In genomic region chr12:124916370-124917134, GRCh38 we compare ENCODE assay signal across 8 cellular contexts. TPM values are rescaled to one million over a fixed set of nuclear protein-coding genes. Genes with fewer than 3 reads are reported as not detected.
DNase-seq lines count a peak whose midpoint lies in the region; ATAC-seq, FAIRE-seq and TF ChIP-seq lines count a peak whose summit lies in the region.

No MANE protein-coding gene starts in this region.

- peaks cover 31% of the 10 kb centered on the region for H3K4me1 ChIP-seq in GM12878 (ENCODE audit: control insufficient read depth, insufficient read depth, low read length)

- TF ChIP-seq RAD21 in GM12878 (IDR thresholded peaks at IDR 0.05; ENCODE audit: insufficient read depth, low read depth, low read length): no peak

- 3% methylated on average over 5 of the region's 5 CpGs for WGBS in GM12878 (ENCODE audit: insufficient coverage, insufficient replicate concordance, low lambda C conversion rate, missing lambda C conversion rate)

- DNase-seq in CD14-positive monocyte (ENCODE audit: low spot score) (peak; percentile 84), MG63 (peak; percentile 87), GM12878 (ENCODE audit: low read depth, low spot score) (no peak), inferior parietal cortex (ENCODE audit: extremely low spot score) (peak; percentile 87), cerebellar nuclear complex (lab: John Stamatoyannopoulos, UW) (no peak)
- DNase-seq in stimulated activated CD4-positive, alpha-beta T cell treated with anti-CD3 and anti-CD28 coated beads, Interleukin-2, amount 100 ng/mL, for 24 hours: peak; percentile 51 to 62

- in situ Hi-C loops in GM12878 (cut with MboI): loop anchor here (25.0 kb wide), 1 partner anchor 1479 kb away; the partner anchor contains the start of gene RILPL2

- peak overlapping the region; percentile 89 for H3K4me2 ChIP-seq in GM12878 (ENCODE audit: control insufficient read depth, insufficient read depth)

- H3K4me3 Mint-ChIP-seq in CD14-positive monocyte: peak overlapping the region; percentile 83 to 100

- peak overlapping the region; percentile 100 for H3K4me3 ChIP-seq in MG63
- H3K4me3 ChIP-seq in GM12878: peak overlapping the region; percentile 97

- peak overlapping the region; percentile 100 for H3K27ac Mint-ChIP-seq in CD14-positive monocyte

- no peak overlapping the region for H2AFZ ChIP-seq in GM12878 (ENCODE audit: control insufficient read depth, low read depth, low read length)

- POLR2A ChIA-PET in GM12878 (lab: Charles Lee): interaction anchor here (0.7 to 16.4 kb wide), 9 partner anchors 11 to 142 kb away, joined by 3 to 346 read pairs (median 32); partner anchors contain the start of gene BRI3BP

- RAD21 ChIA-PET in GM12878 (lab: Charles Lee; ENCODE audit: unreplicated experiment): interaction anchor here (1.1 to 12.1 kb wide), 7 partner anchors 11 to 459 kb away, joined by 4 to 246 read pairs (median 35); no protein-coding TSS in a partner anchor

- 0 out of 2 replicates have a peak, but pooled peaks cover 1% of the 10 kb centered on the region for H3K9me3 ChIP-seq in MG63
- no peaks in the 10 kb centered on the region; the same call in 2 of the 3 replicates for H3K9me3 ChIP-seq in GM12878 (replicated peaks; ENCODE audit: control insufficient read depth, insufficient read depth, low read length)

- peaks cover 0 to 10% (median 4%) of the 10 kb centered on the region in 7 donors for H3K9me3 Mint-ChIP-seq in CD14-positive monocyte

- H3K27me3 Mint-ChIP-seq in CD14-positive monocyte (ENCODE audit: low read depth in 3 of 3): peaks cover 0 to 6% (median 6%) of the 10 kb centered on the region in 3 donors

- H3K36me3 ChIP-seq in MG63 (peaks cover 14% of the 10 kb centered on the region), GM12878 (ENCODE audit: control insufficient read depth in 2 of 2, insufficient read depth in 2 of 2, low read length in 1 of 2) (peaks cover 5 to 6% of the 10 kb centered on the region in 2 experiments)

- CTCF ChIA-PET in GM12878 (lab: Yijun Ruan, JAX): interaction anchor here (1.5 to 21.3 kb wide), 4 partner anchors 11 to 23 kb away, joined by 6 to 523 read pairs (median 84); no protein-coding TSS in a partner anchor

- peaks cover 45% of the 10 kb centered on the region for H3K79me2 ChIP-seq in GM12878 (ENCODE audit: control insufficient read depth, insufficient read depth, low read length)

- BruUV-seq in GM12878 (replicated peaks; lab: Mats Ljungman, UMichigan): no TSS peak

- peak overlapping the region; percentile 100 for H3K27ac ChIP-seq in GM12878 (ENCODE audit: control insufficient read depth, insufficient read depth)

- FAIRE-seq in GM12878 (lab: Jason Lieb, UNC): no peak

- H3K27me3 ChIP-seq in MG63 (no peaks in the 10 kb centered on the region), GM12878 (replicated peaks in 1 of 2; ENCODE audit: control insufficient read depth in 2 of 2, insufficient read depth in 2 of 2, low read length in 1 of 2) (no peaks in the 10 kb centered on the region)

- peaks cover 74% of the 10 kb centered on the region for H3K4me1 Mint-ChIP-seq in CD14-positive monocyte

- TF ChIP-seq EP300 in GM12878 (IDR thresholded peaks at IDR 0.05; ENCODE audit: borderline replicate concordance in 1 of 2, control insufficient read depth in 1 of 2, low read depth in 2 of 2, low read length in 2 of 2): no peak; a peak in 1 of 4 replicates

- SMC1A ChIA-PET in GM12878 (lab: Charles Lee; ENCODE audit: uncharacterized antibody, unreplicated experiment): interaction anchor here (0.9 to 12.3 kb wide), 9 partner anchors 9 to 142 kb away, joined by 3 to 294 read pairs (median 16); partner anchors contain the start of gene BRI3BP

- peaks cover 6% of the 10 kb centered on the region; the same call in 1 of the 2 replicates for H4K20me1 ChIP-seq in GM12878 (ENCODE audit: control insufficient read depth, insufficient read depth)

- H3K36me3 Mint-ChIP-seq in CD14-positive monocyte: peaks cover 26 to 31% of the 10 kb centered on the region in 2 donors

- H3K9ac ChIP-seq in GM12878 (ENCODE audit: control insufficient read depth, insufficient read depth, low read length): peak overlapping the region; percentile 99

- TF ChIP-seq POLR2A in GM12878 (IDR thresholded peaks at IDR 0.05; ENCODE audit: low read depth, low read length): 0 out of 2 replicates have a peak, but pooled peaks have one; percentile 20

- ATAC-seq in GM12878: no peak
- no peak for ATAC-seq in GM19452 (IDR thresholded peaks at IDR 0.05; ENCODE audit: unreplicated experiment)
- no peak for ATAC-seq in GM21515 (IDR thresholded peaks at IDR 0.05; ENCODE audit: unreplicated experiment)

- intact Hi-C loops in CD14-positive monocyte (cut with micrococcal nuclease) (no loop called here), GM12878 (cut with micrococcal nuclease; ENCODE audit: unreplicated experiment) (loop anchor here (1.0 to 10.0 kb wide), 4 partner anchors 23 to 792 kb away; partner anchors contain the start of genes BRI3BP and NCOR2)

- TF ChIP-seq CTCF in CD14-positive monocyte (IDR thresholded peaks at IDR 0.05) (no peak), GM12878 (IDR thresholded peaks at IDR 0.05 in 2 of 3, conservative IDR thresholded peaks at IDR 0.05 in 1 of 3; ENCODE audit: control insufficient read depth in 2 of 3, extremely low read depth in 1 of 3, insufficient read depth in 1 of 3, low read depth in 3 of 3, low read length in 3 of 3) (no peak)

TF ChIP-seq in GM12878, 131 proteins besides CTCF, POLR2A, EP300 and RAD21 (continues in another document):
- TF ChIP-seq, protein P1, sequence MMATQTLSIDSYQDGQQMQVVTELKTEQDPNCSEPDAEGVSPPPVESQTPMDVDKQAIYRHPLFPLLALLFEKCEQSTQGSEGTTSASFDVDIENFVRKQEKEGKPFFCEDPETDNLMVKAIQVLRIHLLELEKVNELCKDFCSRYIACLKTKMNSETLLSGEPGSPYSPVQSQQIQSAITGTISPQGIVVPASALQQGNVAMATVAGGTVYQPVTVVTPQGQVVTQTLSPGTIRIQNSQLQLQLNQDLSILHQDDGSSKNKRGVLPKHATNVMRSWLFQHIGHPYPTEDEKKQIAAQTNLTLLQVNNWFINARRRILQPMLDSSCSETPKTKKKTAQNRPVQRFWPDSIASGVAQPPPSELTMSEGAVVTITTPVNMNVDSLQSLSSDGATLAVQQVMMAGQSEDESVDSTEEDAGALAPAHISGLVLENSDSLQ (IDR thresholded peaks at IDR 0.05): no peak
- TF ChIP-seq POLR2AphosphoS5 (IDR thresholded peaks at IDR 0.05; ENCODE audit: low read length): peak; percentile 69

RNA-seq across cellular contexts. Expression of gene UBC, which starts 2.1 kb away (rescaled TPM):
- polyA plus RNA-seq in CD14-positive monocyte (1,000 to 10,000 TPM in 1 of 2 donors, 100 to 1,000 TPM in 1; 969 to 1,385 TPM), GM12878 (2011; rRNA removed) (1,270 and 1,666 TPM in 2 replicates), GM12878 (2014; fragmentation: Illumina TruSeq; extraction: Trizol) (973 and 1,123 TPM in 2 replicates), GM12878 (2014; fragmentation: Nextera tagmentation; extraction: Ambion mirVana) (1,000 to 10,000 TPM in 1 of 2 experiments, 100 to 1,000 TPM in 1; 785 to 1,214 TPM), GM12878 (2014; rRNA removed) (610 and 653 TPM in 2 replicates), GM12878 (2016; fragmentation: Nextera tagmentation; extraction: Ambion mirVana) (100 to 1,000 TPM; 866 to 909 TPM)
- total RNA-seq in MG63 (2014; rRNA removed; shearing (Covaris generic); ENCODE audit: low replicate concordance): 1,042 and 1,166 TPM in 2 replicates
- 329 and 366 TPM in 2 replicates for total RNA-seq in GM12878 (2013; cell fraction: nucleolus; rRNA removed)
- total RNA-seq in GM12878 (2014; rRNA removed) (883 and 944 TPM in 2 replicates), GM12878 (2014; rRNA removed; fragmentation: Illumina TruSeq; extraction: Trizol) (816 and 821 TPM in 2 replicates), GM12878 (2021) (736 and 799 TPM in 2 replicates)
- 1,550 TPM for polyA plus RNA-seq in GM12878 (2011; ENCODE audit: low read depth)
- polyA plus RNA-seq in GM12878 (2011; cell fraction: cytosol; rRNA removed): 1,638 and 1,774 TPM in 2 replicates
- polyA plus RNA-seq in GM12878 (2011; cell fraction: nucleus; rRNA removed): 1,319 and 1,377 TPM in 2 replicates
- polyA plus RNA-seq in GM12878 (2012): 962 and 1,441 TPM in 2 replicates
- polyA minus RNA-seq in GM12878 (2011; rRNA and poly(A)+ RNA removed): 980 and 1,147 TPM in 2 replicates
- 232 and 279 TPM in 2 replicates for polyA minus RNA-seq in GM12878 (2011; cell fraction: cytosol; rRNA and poly(A)+ RNA removed)
- 143 and 182 TPM in 2 replicates for polyA minus RNA-seq in GM12878 (2011; cell fraction: nucleus; rRNA and poly(A)+ RNA removed)

RNA-seq across cellular contexts. Expression of gene SCARB1, which starts 52.9 kb away (rescaled TPM):
- polyA plus RNA-seq in CD14-positive monocyte (10 to 100 TPM; 13.1 to 15.2 TPM), GM12878 (2011; rRNA removed) (50.6 and 89.3 TPM in 2 replicates), GM12878 (2014; fragmentation: Illumina TruSeq; extraction: Trizol) (66.0 and 78.8 TPM in 2 replicates), GM12878 (2014; fragmentation: Nextera tagmentation; extraction: Ambion mirVana) (1 to 10 TPM in 1 of 2 experiments, under 1 TPM in 1; 0.34 to 3.3 TPM), GM12878 (2014; rRNA removed) (81.4 and 89.5 TPM in 2 replicates), GM12878 (2016; fragmentation: Nextera tagmentation; extraction: Ambion mirVana) (10 to 100 TPM; 62.8 to 63.3 TPM)
- 35.4 and 66.8 TPM in 2 replicates for total RNA-seq in MG63 (2014; rRNA removed; shearing (Covaris generic); ENCODE audit: low replicate concordance)
- total RNA-seq in GM12878 (2013; cell fraction: nucleolus; rRNA removed): 359 and 403 TPM in 2 replicates
- total RNA-seq in GM12878 (2014; rRNA removed) (46.5 and 51.4 TPM in 2 replicates), GM12878 (2014; rRNA removed; fragmentation: Illumina TruSeq; extraction: Trizol) (27.9 and 29.9 TPM in 2 replicates), GM12878 (2021) (102 and 104 TPM in 2 replicates)
- 27.3 TPM for polyA plus RNA-seq in GM12878 (2011; ENCODE audit: low read depth)
- polyA plus RNA-seq in GM12878 (2011; cell fraction: cytosol; rRNA removed): 131 and 137 TPM in 2 replicates
- 542 and 556 TPM in 2 replicates for polyA plus RNA-seq in GM12878 (2011; cell fraction: nucleus; rRNA removed)
- 61.4 and 89.0 TPM in 2 replicates for polyA plus RNA-seq in GM12878 (2012)
- 89.0 and 116 TPM in 2 replicates for polyA minus RNA-seq in GM12878 (2011; rRNA and poly(A)+ RNA removed)
- polyA minus RNA-seq in GM12878 (2011; cell fraction: cytosol; rRNA and poly(A)+ RNA removed): 31.7 and 37.7 TPM in 2 replicates
- polyA minus RNA-seq in GM12878 (2011; cell fraction: nucleus; rRNA and poly(A)+ RNA removed): 70.1 and 83.4 TPM in 2 replicates

Comparison
In these comparisons a context has a peak if more than half of its experiments do, and no peak if none do; other contexts are left out.
1. DNase-seq: peak in CD14-positive monocyte (single experiment), MG63 (single experiment), inferior parietal cortex (single experiment) and stimulated activated CD4-positive, alpha-beta T cell treated with anti-CD3 and anti-CD28 coated beads, Interleukin-2, amount 100 ng/mL, for 24 hours (2 of 2); none in GM12878 (single experiment) and cerebellar nuclear complex (0 of 2).